In the genomic region with DNA sequence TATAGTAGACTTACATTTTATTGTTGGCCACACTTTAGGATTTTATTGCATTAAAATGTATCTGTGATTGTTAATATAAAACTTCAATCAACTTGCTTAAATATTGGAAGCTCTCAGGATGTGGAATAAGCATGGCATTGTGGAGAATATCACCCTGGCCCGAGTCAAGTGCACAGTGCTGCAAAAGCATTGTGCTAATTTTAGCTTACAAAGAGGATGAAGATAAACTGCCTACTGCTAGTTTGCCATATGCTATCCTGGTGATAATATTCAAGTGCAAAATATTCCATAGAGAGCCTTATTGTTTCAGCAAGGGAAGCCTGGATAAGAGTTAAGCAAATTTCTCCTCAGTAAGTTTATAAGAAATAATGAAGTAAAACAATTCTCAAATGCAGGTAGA, we compare ENCODE assay signal across 1 cellular context.
TF ChIP-seq lines count a peak whose summit lies in the region.

No MANE protein-coding gene starts in this region.

TF ChIP-seq in HepG2, 621 proteins besides CTCF, POLR2A, EP300 and RAD21 (continued from another document and continues in another):
- TF ChIP-seq ZBTB2 (CRISPR knock-in tag; IDR thresholded peaks at IDR 0.05; ENCODE audit: low read depth) (no peak), CREB1 (IDR thresholded peaks at IDR 0.05) (no peak), CREB1 (CRISPR knock-in tag; IDR thresholded peaks at IDR 0.05) (no peak), IKZF4 (CRISPR knock-in tag; IDR thresholded peaks at IDR 0.05; ENCODE audit: borderline replicate concordance, low read depth, not compliant biosample characterization) (no peak), GMEB2 (CRISPR knock-in tag; IDR thresholded peaks at IDR 0.05; ENCODE audit: low read depth) (no peak), ZNF282 (IDR thresholded peaks at IDR 0.05; ENCODE audit: partially characterized antibody) (no peak), MAZ (IDR thresholded peaks at IDR 0.05; ENCODE audit: borderline replicate concordance, low read depth, low read length) (no peak), MAZ (CRISPR knock-in tag; IDR thresholded peaks at IDR 0.05; ENCODE audit: low read depth) (no peak), NFAT5 (CRISPR knock-in tag; IDR thresholded peaks at IDR 0.05) (no peak), NR3C1 (CRISPR knock-in tag; IDR thresholded peaks at IDR 0.05) (no peak), MAF1 (CRISPR knock-in tag; IDR thresholded peaks at IDR 0.05; ENCODE audit: borderline replicate concordance) (no peak), ZNF235 (CRISPR knock-in tag; IDR thresholded peaks at IDR 0.05; ENCODE audit: borderline replicate concordance) (no peak), ZNF407 (CRISPR knock-in tag; IDR thresholded peaks at IDR 0.05; ENCODE audit: not compliant biosample characterization) (no peak), RELA (CRISPR knock-in tag; IDR thresholded peaks at IDR 0.05) (no peak), BATF2 (CRISPR knock-in tag; IDR thresholded peaks at IDR 0.05) (no peak)
- TF ChIP-seq, protein P1, sequence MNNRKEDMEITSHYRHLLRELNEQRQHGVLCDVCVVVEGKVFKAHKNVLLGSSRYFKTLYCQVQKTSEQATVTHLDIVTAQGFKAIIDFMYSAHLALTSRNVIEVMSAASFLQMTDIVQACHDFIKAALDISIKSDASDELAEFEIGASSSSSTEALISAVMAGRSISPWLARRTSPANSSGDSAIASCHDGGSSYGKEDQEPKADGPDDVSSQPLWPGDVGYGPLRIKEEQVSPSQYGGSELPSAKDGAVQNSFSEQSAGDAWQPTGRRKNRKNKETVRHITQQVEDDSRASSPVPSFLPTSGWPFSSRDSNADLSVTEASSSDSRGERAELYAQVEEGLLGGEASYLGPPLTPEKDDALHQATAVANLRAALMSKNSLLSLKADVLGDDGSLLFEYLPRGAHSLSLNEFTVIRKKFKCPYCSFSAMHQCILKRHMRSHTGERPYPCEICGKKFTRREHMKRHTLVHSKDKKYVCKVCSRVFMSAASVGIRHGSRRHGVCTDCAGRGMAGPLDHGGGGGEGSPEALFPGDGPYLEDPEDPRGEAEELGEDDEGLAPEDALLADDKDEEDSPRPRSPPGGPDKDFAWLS (CRISPR knock-in tag; IDR thresholded peaks at IDR 0.05; ENCODE audit: borderline replicate concordance) = no peak
- TF ChIP-seq, protein P2, sequence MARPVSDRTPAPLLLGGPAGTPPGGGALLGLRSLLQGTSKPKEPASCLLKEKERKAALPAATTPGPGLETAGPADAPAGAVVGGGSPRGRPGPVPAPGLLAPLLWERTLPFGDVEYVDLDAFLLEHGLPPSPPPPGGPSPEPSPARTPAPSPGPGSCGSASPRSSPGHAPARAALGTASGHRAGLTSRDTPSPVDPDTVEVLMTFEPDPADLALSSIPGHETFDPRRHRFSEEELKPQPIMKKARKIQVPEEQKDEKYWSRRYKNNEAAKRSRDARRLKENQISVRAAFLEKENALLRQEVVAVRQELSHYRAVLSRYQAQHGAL (CRISPR knock-in tag; IDR thresholded peaks at IDR 0.05; ENCODE audit: not compliant biosample characterization) = no peak
- TF ChIP-seq, protein P3, sequence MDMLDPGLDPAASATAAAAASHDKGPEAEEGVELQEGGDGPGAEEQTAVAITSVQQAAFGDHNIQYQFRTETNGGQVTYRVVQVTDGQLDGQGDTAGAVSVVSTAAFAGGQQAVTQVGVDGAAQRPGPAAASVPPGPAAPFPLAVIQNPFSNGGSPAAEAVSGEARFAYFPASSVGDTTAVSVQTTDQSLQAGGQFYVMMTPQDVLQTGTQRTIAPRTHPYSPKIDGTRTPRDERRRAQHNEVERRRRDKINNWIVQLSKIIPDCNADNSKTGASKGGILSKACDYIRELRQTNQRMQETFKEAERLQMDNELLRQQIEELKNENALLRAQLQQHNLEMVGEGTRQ (IDR thresholded peaks at IDR 0.05; ENCODE audit: low read depth, low read length) = no peak
- TF ChIP-seq, protein P3 (CRISPR knock-in tag; IDR thresholded peaks at IDR 0.05; ENCODE audit: borderline replicate concordance) = no peak
- TF ChIP-seq, protein P4, sequence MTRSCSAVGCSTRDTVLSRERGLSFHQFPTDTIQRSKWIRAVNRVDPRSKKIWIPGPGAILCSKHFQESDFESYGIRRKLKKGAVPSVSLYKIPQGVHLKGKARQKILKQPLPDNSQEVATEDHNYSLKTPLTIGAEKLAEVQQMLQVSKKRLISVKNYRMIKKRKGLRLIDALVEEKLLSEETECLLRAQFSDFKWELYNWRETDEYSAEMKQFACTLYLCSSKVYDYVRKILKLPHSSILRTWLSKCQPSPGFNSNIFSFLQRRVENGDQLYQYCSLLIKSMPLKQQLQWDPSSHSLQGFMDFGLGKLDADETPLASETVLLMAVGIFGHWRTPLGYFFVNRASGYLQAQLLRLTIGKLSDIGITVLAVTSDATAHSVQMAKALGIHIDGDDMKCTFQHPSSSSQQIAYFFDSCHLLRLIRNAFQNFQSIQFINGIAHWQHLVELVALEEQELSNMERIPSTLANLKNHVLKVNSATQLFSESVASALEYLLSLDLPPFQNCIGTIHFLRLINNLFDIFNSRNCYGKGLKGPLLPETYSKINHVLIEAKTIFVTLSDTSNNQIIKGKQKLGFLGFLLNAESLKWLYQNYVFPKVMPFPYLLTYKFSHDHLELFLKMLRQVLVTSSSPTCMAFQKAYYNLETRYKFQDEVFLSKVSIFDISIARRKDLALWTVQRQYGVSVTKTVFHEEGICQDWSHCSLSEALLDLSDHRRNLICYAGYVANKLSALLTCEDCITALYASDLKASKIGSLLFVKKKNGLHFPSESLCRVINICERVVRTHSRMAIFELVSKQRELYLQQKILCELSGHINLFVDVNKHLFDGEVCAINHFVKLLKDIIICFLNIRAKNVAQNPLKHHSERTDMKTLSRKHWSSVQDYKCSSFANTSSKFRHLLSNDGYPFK (CRISPR knock-in tag; IDR thresholded peaks at IDR 0.05; ENCODE audit: borderline replicate concordance) = no peak
